In genomic region chr12:49720214-49720613, GRCh38 we compare ENCODE assay signal across 1 cellular context.
TF ChIP-seq lines count a peak whose summit lies in the region.

No MANE protein-coding gene starts in this region.

TF ChIP-seq in GM12878, 131 proteins besides CTCF, POLR2A, EP300 and RAD21:
- no peak for TF ChIP-seq PKNOX1 (IDR thresholded peaks at IDR 0.05)
- TF ChIP-seq CEBPZ (IDR thresholded peaks at IDR 0.05; ENCODE audit: low read depth, low read length): no peak
- TF ChIP-seq SMC3 (IDR thresholded peaks at IDR 0.05; ENCODE audit: borderline replicate concordance, low read length): no peak
- TF ChIP-seq MEF2A (IDR thresholded peaks at IDR 0.05; ENCODE audit: insufficient read depth, low read depth, low read length): no peak
